Comparison of ENCODE assay signal across 1 cellular context in the genomic region with DNA sequence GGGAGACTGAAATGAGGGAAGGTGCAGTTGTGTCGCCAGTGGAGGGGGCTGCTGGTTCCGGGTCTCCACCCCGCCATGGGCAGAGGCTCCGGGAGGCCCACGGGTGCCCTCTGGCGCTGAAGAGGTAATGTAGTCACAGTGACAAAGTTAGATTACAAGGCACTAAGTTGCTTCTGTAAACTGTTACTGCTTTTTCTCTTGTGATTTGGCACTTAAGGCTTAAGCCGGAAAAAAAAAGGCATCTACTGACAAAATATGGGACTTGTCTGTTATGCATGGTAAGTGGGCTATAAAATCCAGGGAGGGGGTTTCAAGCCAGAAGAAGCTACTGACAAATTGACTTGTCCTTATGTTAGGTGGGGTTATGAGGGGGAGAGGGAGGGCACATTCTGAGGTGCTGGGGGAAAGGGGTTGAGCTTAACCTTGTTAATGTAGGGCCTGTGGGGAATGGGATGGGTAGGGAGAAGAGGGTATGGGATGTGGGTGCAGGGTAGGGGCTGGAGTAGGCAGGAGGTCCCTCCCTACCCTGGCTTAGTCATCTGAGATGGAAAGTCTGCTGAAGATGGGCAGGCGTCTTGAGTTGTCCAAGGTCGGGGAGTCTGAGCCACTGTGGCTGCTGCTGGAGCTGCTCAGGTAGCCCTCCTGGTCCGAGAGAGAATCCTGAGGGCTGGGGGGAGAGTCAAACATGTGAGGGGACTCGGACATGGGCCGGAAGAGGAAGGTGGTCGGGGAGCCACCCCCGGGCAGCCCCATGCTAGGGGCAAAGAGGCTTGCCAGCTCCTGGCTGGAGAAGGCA.
TF ChIP-seq lines count a peak whose summit lies in the region.

No MANE protein-coding gene starts in this region.

TF ChIP-seq in HEK293, 187 proteins besides CTCF, POLR2A, EP300 and RAD21 (continued from another document):
- 0 out of 2 replicates have a peak, but pooled peaks have one; percentile 16 for TF ChIP-seq PRDM10 (tag by site-specific recombination; IDR thresholded peaks at IDR 0.05)
- TF ChIP-seq OSR2 (tag by site-specific recombination; IDR thresholded peaks at IDR 0.05) = no peak; the same call in 1 of the 2 replicates
- TF ChIP-seq, protein P1, sequence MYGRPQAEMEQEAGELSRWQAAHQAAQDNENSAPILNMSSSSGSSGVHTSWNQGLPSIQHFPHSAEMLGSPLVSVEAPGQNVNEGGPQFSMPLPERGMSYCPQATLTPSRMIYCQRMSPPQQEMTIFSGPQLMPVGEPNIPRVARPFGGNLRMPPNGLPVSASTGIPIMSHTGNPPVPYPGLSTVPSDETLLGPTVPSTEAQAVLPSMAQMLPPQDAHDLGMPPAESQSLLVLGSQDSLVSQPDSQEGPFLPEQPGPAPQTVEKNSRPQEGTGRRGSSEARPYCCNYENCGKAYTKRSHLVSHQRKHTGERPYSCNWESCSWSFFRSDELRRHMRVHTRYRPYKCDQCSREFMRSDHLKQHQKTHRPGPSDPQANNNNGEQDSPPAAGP (tag by site-specific recombination; IDR thresholded peaks at IDR 0.05) = 0 out of 2 replicates have a peak, but pooled peaks have one; percentile 22
- TF ChIP-seq PRDM6 (tag by site-specific recombination; IDR thresholded peaks at IDR 0.05) = no peak
- peak; percentile 73; the same call in 1 of the 2 replicates for TF ChIP-seq ZSCAN30 (tag by site-specific recombination; IDR thresholded peaks at IDR 0.05)
- TF ChIP-seq ZSCAN18 (tag by site-specific recombination; IDR thresholded peaks at IDR 0.05) = no peak
- TF ChIP-seq PATZ1 (tag by site-specific recombination; IDR thresholded peaks at IDR 0.05) = 0 out of 2 replicates have a peak, but pooled peaks have one; percentile 61
- TF ChIP-seq FEZF1 (tag by site-specific recombination; IDR thresholded peaks at IDR 0.05) = peak; percentile 29; the same call in 1 of the 2 replicates
- peak; percentile 29; the same call in 1 of the 2 replicates for TF ChIP-seq ZNF600 (tag by site-specific recombination; IDR thresholded peaks at IDR 0.05)
